ENCODE assay signal across 1 cellular context in the genomic region with DNA sequence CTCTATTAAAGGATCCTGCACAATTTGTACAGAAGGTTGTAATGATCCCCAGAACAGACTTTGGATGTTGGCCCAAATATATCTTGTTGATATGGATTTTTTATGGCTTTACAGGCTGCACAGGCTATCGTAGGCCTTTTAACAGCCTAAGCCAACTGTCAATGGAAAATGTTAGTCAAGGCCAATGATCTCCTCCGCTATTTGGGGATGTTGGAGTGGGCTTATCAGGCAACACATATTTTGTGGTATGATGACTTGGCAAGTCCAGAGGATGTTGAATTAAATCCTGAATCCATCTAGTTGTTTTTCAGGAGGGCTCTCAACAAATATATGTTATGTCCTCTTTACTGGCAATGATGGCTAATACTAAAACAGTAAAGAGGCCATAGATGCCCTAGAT.
TF ChIP-seq lines count a peak whose summit lies in the region.

No MANE protein-coding gene starts in this region.

TF ChIP-seq in K562, 482 proteins besides CTCF, POLR2A, EP300 and RAD21 (continued from another document and continues in another):
- TF ChIP-seq, protein P1, sequence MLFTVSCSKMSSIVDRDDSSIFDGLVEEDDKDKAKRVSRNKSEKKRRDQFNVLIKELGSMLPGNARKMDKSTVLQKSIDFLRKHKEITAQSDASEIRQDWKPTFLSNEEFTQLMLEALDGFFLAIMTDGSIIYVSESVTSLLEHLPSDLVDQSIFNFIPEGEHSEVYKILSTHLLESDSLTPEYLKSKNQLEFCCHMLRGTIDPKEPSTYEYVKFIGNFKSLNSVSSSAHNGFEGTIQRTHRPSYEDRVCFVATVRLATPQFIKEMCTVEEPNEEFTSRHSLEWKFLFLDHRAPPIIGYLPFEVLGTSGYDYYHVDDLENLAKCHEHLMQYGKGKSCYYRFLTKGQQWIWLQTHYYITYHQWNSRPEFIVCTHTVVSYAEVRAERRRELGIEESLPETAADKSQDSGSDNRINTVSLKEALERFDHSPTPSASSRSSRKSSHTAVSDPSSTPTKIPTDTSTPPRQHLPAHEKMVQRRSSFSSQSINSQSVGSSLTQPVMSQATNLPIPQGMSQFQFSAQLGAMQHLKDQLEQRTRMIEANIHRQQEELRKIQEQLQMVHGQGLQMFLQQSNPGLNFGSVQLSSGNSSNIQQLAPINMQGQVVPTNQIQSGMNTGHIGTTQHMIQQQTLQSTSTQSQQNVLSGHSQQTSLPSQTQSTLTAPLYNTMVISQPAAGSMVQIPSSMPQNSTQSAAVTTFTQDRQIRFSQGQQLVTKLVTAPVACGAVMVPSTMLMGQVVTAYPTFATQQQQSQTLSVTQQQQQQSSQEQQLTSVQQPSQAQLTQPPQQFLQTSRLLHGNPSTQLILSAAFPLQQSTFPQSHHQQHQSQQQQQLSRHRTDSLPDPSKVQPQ (CRISPR knock-in tag; IDR thresholded peaks at IDR 0.05; ENCODE audit: borderline replicate concordance) = no peak
- TF ChIP-seq XRCC3 (IDR thresholded peaks at IDR 0.05) (no peak), FOSL1 (tag; conservative IDR thresholded peaks at IDR 0.05) (peak; percentile 66), POLR3A (IDR thresholded peaks at IDR 0.05; ENCODE audit: borderline replicate concordance, extremely low read depth, insufficient read depth, insufficient read length) (no peak), ZNF165 (CRISPR knock-in tag; IDR thresholded peaks at IDR 0.05; ENCODE audit: borderline replicate concordance) (no peak), JUND (IDR thresholded peaks at IDR 0.05; ENCODE audit: borderline replicate concordance, low read depth, low read length) (peak; percentile 76), JUND (tag; IDR thresholded peaks at IDR 0.05; ENCODE audit: borderline replicate concordance, low read depth, low read length) (peak; percentile 88; the same call in 2 of the 3 replicates), TAF7 (tag; IDR thresholded peaks at IDR 0.05) (no peak), SMAD3 (CRISPR knock-in tag; conservative IDR thresholded peaks at IDR 0.05) (no peak), DACH1 (IDR thresholded peaks at IDR 0.05; ENCODE audit: partially characterized antibody) (no peak), TFAM (CRISPR knock-in tag; conservative IDR thresholded peaks at IDR 0.05) (no peak), ESRRA (IDR thresholded peaks at IDR 0.05; ENCODE audit: borderline replicate concordance, low read depth) (no peak), SAFB (IDR thresholded peaks at IDR 0.05; ENCODE audit: borderline replicate concordance, low read depth, low read length) (no peak), SMARCE1 (IDR thresholded peaks at IDR 0.05) (peak; percentile 69; the same call in 1 of the 2 replicates), TAL1 (IDR thresholded peaks at IDR 0.05) (peak; percentile 56), POLR3G (IDR thresholded peaks at IDR 0.05; ENCODE audit: extremely low read depth, insufficient read length, insufficient replicate concordance) (no peak), CCAR2 (IDR thresholded peaks at IDR 0.05; ENCODE audit: low read depth, low read length) (no peak), SETDB1 (IDR thresholded peaks at IDR 0.05; ENCODE audit: low read length) (no peak), TCF3 (CRISPR knock-in tag; IDR thresholded peaks at IDR 0.05) (peak; percentile 63), PCBP1 (IDR thresholded peaks at IDR 0.05; ENCODE audit: low read depth, low read length, poor library complexity, severe bottlenecking) (no peak), ZNF184 (CRISPR knock-in tag; IDR thresholded peaks at IDR 0.05) (no peak), ZNF239 (CRISPR knock-in tag; IDR thresholded peaks at IDR 0.05) (no peak), PRPF4 (IDR thresholded peaks at IDR 0.05; ENCODE audit: insufficient read depth, low read depth, low read length, poor library complexity, severe bottlenecking) (no peak), ZEB2 (IDR thresholded peaks at IDR 0.05) (no peak), SAFB2 (IDR thresholded peaks at IDR 0.05; ENCODE audit: borderline replicate concordance, low read depth, low read length, severe bottlenecking) (no peak), ZNF764 (CRISPR knock-in tag; IDR thresholded peaks at IDR 0.05; ENCODE audit: low read depth) (no peak), ZKSCAN3 (CRISPR knock-in tag; IDR thresholded peaks at IDR 0.05) (no peak), CHCHD3 (CRISPR knock-in tag; IDR thresholded peaks at IDR 0.05) (no peak), NCOA4 (IDR thresholded peaks at IDR 0.05; ENCODE audit: partially characterized antibody) (no peak), TEAD1 (CRISPR knock-in tag; IDR thresholded peaks at IDR 0.05) (no peak), MAFF (IDR thresholded peaks at IDR 0.05; ENCODE audit: low read length) (peak; percentile 19; the same call in 1 of the 2 replicates), DNMT1 (IDR thresholded peaks at IDR 0.05) (no peak), YBX1 (IDR thresholded peaks at IDR 0.05) (no peak), ZNF311 (CRISPR knock-in tag; IDR thresholded peaks at IDR 0.05) (no peak), ARID1B (IDR thresholded peaks at IDR 0.05) (peak; percentile 79), C11orf30 (IDR thresholded peaks at IDR 0.05; ENCODE audit: low read depth) (peak; percentile 29; the same call in 1 of the 2 replicates), ILK (tag; IDR thresholded peaks at IDR 0.05; ENCODE audit: borderline replicate concordance, low read depth) (no peak), HDGF (IDR thresholded peaks at IDR 0.05) (no peak), PRMT5 (CRISPR knock-in tag; IDR thresholded peaks at IDR 0.05) (no peak), STAT5A (IDR thresholded peaks at IDR 0.05; ENCODE audit: borderline replicate concordance, low read length) (no peak), ZNF586 (CRISPR knock-in tag; conservative IDR thresholded peaks at IDR 0.05) (no peak), PHF20 (IDR thresholded peaks at IDR 0.05; ENCODE audit: partially characterized antibody) (no peak), SRSF9 (IDR thresholded peaks at IDR 0.05; ENCODE audit: borderline replicate concordance, low read depth, low read length) (no peak), CBFA2T2 (conservative IDR thresholded peaks at IDR 0.05) (peak; percentile 27), NCOR1 (IDR thresholded peaks at IDR 0.05) (0 out of 2 replicates have a peak, but pooled peaks have one; percentile 10), RBM14 (IDR thresholded peaks at IDR 0.05; ENCODE audit: borderline replicate concordance, insufficient read depth, low read depth, low read length) (no peak), SMARCA4 (IDR thresholded peaks at IDR 0.05) (peak; percentile 70), NFE2L1 (tag; IDR thresholded peaks at IDR 0.05; ENCODE audit: borderline replicate concordance, low read depth) (no peak), SIRT6 (IDR thresholded peaks at IDR 0.05; ENCODE audit: low read depth, low read length) (no peak), NFATC3 (IDR thresholded peaks at IDR 0.05) (peak; percentile 82; the same call in 1 of the 2 replicates)
- TF ChIP-seq, protein P2, sequence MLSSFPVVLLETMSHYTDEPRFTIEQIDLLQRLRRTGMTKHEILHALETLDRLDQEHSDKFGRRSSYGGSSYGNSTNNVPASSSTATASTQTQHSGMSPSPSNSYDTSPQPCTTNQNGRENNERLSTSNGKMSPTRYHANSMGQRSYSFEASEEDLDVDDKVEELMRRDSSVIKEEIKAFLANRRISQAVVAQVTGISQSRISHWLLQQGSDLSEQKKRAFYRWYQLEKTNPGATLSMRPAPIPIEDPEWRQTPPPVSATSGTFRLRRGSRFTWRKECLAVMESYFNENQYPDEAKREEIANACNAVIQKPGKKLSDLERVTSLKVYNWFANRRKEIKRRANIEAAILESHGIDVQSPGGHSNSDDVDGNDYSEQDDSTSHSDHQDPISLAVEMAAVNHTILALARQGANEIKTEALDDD (IDR thresholded peaks at IDR 0.05) = 0 out of 2 replicates have a peak, but pooled peaks have one; percentile 31
- TF ChIP-seq, protein P3, sequence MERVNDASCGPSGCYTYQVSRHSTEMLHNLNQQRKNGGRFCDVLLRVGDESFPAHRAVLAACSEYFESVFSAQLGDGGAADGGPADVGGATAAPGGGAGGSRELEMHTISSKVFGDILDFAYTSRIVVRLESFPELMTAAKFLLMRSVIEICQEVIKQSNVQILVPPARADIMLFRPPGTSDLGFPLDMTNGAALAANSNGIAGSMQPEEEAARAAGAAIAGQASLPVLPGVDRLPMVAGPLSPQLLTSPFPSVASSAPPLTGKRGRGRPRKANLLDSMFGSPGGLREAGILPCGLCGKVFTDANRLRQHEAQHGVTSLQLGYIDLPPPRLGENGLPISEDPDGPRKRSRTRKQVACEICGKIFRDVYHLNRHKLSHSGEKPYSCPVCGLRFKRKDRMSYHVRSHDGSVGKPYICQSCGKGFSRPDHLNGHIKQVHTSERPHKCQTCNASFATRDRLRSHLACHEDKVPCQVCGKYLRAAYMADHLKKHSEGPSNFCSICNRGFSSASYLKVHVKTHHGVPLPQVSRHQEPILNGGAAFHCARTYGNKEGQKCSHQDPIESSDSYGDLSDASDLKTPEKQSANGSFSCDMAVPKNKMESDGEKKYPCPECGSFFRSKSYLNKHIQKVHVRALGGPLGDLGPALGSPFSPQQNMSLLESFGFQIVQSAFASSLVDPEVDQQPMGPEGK (CRISPR knock-in tag; IDR thresholded peaks at IDR 0.05; ENCODE audit: borderline replicate concordance) = no peak
- TF ChIP-seq, protein P4, sequence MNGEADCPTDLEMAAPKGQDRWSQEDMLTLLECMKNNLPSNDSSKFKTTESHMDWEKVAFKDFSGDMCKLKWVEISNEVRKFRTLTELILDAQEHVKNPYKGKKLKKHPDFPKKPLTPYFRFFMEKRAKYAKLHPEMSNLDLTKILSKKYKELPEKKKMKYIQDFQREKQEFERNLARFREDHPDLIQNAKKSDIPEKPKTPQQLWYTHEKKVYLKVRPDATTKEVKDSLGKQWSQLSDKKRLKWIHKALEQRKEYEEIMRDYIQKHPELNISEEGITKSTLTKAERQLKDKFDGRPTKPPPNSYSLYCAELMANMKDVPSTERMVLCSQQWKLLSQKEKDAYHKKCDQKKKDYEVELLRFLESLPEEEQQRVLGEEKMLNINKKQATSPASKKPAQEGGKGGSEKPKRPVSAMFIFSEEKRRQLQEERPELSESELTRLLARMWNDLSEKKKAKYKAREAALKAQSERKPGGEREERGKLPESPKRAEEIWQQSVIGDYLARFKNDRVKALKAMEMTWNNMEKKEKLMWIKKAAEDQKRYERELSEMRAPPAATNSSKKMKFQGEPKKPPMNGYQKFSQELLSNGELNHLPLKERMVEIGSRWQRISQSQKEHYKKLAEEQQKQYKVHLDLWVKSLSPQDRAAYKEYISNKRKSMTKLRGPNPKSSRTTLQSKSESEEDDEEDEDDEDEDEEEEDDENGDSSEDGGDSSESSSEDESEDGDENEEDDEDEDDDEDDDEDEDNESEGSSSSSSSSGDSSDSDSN (IDR thresholded peaks at IDR 0.05; ENCODE audit: borderline replicate concordance in 1 of 2, low read depth in 2 of 2, low read length in 2 of 2) = no peak
- TF ChIP-seq, protein P5, sequence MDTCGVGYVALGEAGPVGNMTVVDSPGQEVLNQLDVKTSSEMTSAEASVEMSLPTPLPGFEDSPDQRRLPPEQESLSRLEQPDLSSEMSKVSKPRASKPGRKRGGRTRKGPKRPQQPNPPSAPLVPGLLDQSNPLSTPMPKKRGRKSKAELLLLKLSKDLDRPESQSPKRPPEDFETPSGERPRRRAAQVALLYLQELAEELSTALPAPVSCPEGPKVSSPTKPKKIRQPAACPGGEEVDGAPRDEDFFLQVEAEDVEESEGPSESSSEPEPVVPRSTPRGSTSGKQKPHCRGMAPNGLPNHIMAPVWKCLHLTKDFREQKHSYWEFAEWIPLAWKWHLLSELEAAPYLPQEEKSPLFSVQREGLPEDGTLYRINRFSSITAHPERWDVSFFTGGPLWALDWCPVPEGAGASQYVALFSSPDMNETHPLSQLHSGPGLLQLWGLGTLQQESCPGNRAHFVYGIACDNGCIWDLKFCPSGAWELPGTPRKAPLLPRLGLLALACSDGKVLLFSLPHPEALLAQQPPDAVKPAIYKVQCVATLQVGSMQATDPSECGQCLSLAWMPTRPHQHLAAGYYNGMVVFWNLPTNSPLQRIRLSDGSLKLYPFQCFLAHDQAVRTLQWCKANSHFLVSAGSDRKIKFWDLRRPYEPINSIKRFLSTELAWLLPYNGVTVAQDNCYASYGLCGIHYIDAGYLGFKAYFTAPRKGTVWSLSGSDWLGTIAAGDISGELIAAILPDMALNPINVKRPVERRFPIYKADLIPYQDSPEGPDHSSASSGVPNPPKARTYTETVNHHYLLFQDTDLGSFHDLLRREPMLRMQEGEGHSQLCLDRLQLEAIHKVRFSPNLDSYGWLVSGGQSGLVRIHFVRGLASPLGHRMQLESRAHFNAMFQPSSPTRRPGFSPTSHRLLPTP (IDR thresholded peaks at IDR 0.05; ENCODE audit: borderline replicate concordance, extremely low read depth, insufficient read length) = no peak
- TF ChIP-seq, protein P6, sequence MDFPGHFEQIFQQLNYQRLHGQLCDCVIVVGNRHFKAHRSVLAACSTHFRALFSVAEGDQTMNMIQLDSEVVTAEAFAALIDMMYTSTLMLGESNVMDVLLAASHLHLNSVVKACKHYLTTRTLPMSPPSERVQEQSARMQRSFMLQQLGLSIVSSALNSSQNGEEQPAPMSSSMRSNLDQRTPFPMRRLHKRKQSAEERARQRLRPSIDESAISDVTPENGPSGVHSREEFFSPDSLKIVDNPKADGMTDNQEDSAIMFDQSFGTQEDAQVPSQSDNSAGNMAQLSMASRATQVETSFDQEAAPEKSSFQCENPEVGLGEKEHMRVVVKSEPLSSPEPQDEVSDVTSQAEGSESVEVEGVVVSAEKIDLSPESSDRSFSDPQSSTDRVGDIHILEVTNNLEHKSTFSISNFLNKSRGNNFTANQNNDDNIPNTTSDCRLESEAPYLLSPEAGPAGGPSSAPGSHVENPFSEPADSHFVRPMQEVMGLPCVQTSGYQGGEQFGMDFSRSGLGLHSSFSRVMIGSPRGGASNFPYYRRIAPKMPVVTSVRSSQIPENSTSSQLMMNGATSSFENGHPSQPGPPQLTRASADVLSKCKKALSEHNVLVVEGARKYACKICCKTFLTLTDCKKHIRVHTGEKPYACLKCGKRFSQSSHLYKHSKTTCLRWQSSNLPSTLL (IDR thresholded peaks at IDR 0.05) = no peak
- TF ChIP-seq, protein P7, sequence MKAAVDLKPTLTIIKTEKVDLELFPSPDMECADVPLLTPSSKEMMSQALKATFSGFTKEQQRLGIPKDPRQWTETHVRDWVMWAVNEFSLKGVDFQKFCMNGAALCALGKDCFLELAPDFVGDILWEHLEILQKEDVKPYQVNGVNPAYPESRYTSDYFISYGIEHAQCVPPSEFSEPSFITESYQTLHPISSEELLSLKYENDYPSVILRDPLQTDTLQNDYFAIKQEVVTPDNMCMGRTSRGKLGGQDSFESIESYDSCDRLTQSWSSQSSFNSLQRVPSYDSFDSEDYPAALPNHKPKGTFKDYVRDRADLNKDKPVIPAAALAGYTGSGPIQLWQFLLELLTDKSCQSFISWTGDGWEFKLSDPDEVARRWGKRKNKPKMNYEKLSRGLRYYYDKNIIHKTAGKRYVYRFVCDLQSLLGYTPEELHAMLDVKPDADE (conservative IDR thresholded peaks at IDR 0.05; ENCODE audit: control insufficient read depth, low read depth, low read length) = no peak
- TF ChIP-seq, protein P8, sequence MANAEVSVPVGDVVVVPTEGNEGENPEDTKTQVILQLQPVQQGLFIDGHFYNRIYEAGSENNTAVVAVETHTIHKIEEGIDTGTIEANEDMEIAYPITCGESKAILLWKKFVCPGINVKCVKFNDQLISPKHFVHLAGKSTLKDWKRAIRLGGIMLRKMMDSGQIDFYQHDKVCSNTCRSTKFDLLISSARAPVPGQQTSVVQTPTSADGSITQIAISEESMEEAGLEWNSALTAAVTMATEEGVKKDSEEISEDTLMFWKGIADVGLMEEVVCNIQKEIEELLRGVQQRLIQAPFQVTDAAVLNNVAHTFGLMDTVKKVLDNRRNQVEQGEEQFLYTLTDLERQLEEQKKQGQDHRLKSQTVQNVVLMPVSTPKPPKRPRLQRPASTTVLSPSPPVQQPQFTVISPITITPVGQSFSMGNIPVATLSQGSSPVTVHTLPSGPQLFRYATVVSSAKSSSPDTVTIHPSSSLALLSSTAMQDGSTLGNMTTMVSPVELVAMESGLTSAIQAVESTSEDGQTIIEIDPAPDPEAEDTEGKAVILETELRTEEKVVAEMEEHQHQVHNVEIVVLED (CRISPR knock-in tag; IDR thresholded peaks at IDR 0.05) = no peak
